22 cellular contexts compared by ENCODE assay signal in the genomic region with DNA sequence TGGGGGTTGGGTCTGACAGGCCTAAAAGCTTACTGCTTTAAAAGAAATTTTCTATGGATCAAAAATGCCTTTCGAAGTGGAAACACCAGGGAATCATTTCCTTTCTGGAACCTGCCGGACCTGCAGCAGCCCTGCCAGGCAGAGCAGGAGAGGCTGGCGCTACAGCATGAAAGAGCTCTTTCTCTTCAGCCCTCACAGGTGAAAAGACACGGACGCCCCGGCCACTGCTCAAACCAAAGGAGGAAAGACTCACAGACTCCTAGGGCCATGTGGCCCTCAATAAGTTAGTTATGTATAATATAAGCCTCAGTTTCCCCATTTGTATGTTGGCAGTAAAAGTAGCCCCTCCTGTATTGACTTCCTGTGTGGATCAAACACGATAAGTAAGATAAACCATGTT. TPM values are rescaled to one million over a fixed set of nuclear protein-coding genes. Genes with fewer than 3 reads are reported as not detected.
"Had no signal": no experiment of that assay in that cellular context is flagged by ENCODE, and none has a peak within 500 bp of the region (broad histone marks: within the 10 kb centered on the region; RNA-seq: fewer than 3 reads in every experiment).

No MANE protein-coding gene starts in this region.

- H3K4me3 ChIP-seq: breast epithelium, gastrocnemius medialis, heart left ventricle, upper lobe of left lung had no signal

- H3K9ac ChIP-seq: parathyroid adenoma had no signal

- H3K27me3 Mint-ChIP-seq: activated CD8-positive, alpha-beta memory T cell treated with anti-CD3 and anti-CD28 coated beads, Interleukin-2, amount 10 ng/mL, durations not matched to agents 7 days and 5 days; activated T-cell treated with anti-CD3 and anti-CD28 coated beads, Interleukin-2, amount 50 U/mL, for 24 hours; effector memory CD8-positive, alpha-beta T cell; stimulated activated naive CD8-positive, alpha-beta T cell treated with anti-CD3 and anti-CD28 coated beads, Interleukin-15, amount 100 ng/mL, for 72 hours had no signal

- H3K9me3 ChIP-seq: breast epithelium, gastrocnemius medialis, heart left ventricle, upper lobe of left lung had no signal

- DNase-seq: activated CD4-positive, CD25-positive, alpha-beta regulatory T cell treated with anti-CD3 and anti-CD28 coated beads, Interleukin-2, amount 50 U/mL, for 72 hours; activated CD8-positive, alpha-beta memory T cell treated with anti-CD3 and anti-CD28 coated beads, Interleukin-2, amount 10 ng/mL, durations not matched to agents 7 days and 5 days; activated effector memory CD4-positive, alpha-beta T cell treated with Interleukin-2 at 50 U/mL for 16 hours; activated T-cell treated with anti-CD3 and anti-CD28 coated beads, Interleukin-2, amount 50 U/mL, for 24 hours; aorta; cerebellar nuclear complex; effector memory CD8-positive, alpha-beta T cell; gastrocnemius medialis; heart left ventricle; islet precursor cell; midbrain; small intestine; stimulated activated CD4-positive, alpha-beta T cell treated with anti-CD3 and anti-CD28 coated beads, Interleukin-4, amount 100 ng/mL, for 24 hours; stimulated activated naive CD8-positive, alpha-beta T cell treated with anti-CD3 and anti-CD28 coated beads, Interleukin-15, amount 100 ng/mL, for 72 hours; SW 1271; upper lobe of left lung had no signal

- H3K4me3 Mint-ChIP-seq: activated CD8-positive, alpha-beta memory T cell treated with anti-CD3 and anti-CD28 coated beads, Interleukin-2, amount 10 ng/mL, durations not matched to agents 7 days and 5 days; dendritic cell treated with granulocyte-macrophage colony-stimulating factor and Interleukin-4, amounts not matched to agents 40 ng/mL and 50 ng/mL, for 4 days; effector memory CD8-positive, alpha-beta T cell had no signal

- H3K9me3 Mint-ChIP-seq: activated T-cell treated with anti-CD3 and anti-CD28 coated beads, Interleukin-2, amount 50 U/mL, for 24 hours; dendritic cell treated with granulocyte-macrophage colony-stimulating factor and Interleukin-4, amounts not matched to agents 40 ng/mL and 50 ng/mL, for 4 days; effector memory CD8-positive, alpha-beta T cell; stimulated activated naive CD8-positive, alpha-beta T cell treated with anti-CD3 and anti-CD28 coated beads, Interleukin-15, amount 100 ng/mL, for 72 hours had no signal

- H3K27me3 ChIP-seq: breast epithelium, gastrocnemius medialis, upper lobe of left lung had no signal

- H3K4me1 ChIP-seq: breast epithelium had no signal

- ATAC-seq: activated CD8-positive, alpha-beta memory T cell treated with anti-CD3 and anti-CD28 coated beads, Interleukin-2, amount 10 ng/mL, durations not matched to agents 7 days and 5 days; effector memory CD8-positive, alpha-beta T cell; gastrocnemius medialis; heart left ventricle; stimulated activated naive CD8-positive, alpha-beta T cell treated with anti-CD3 and anti-CD28 coated beads, Interleukin-15, amount 100 ng/mL, for 72 hours had no signal

- H3K27ac Mint-ChIP-seq: activated CD8-positive, alpha-beta memory T cell treated with anti-CD3 and anti-CD28 coated beads, Interleukin-2, amount 10 ng/mL, durations not matched to agents 7 days and 5 days; dendritic cell treated with granulocyte-macrophage colony-stimulating factor and Interleukin-4, amounts not matched to agents 40 ng/mL and 50 ng/mL, for 4 days had no signal

- H3K36me3 ChIP-seq: breast epithelium, gastrocnemius medialis, heart left ventricle, upper lobe of left lung had no signal

- H3K27ac ChIP-seq: breast epithelium, epithelial cell of prostate, gastrocnemius medialis, heart left ventricle, parathyroid adenoma, upper lobe of left lung had no signal

RNA-seq across cellular contexts. Expression of gene SCML4, which starts 8.3 kb away (rescaled TPM):
- total RNA-seq: lung microvascular endothelial cell, myocyte had no signal
